Comparison of ENCODE assay signal across 12 cellular contexts in genomic region chr2:183543731-183544130, GRCh38.
DNase-seq lines count a peak whose midpoint lies in the region; ATAC-seq and TF ChIP-seq lines count a peak whose summit lies in the region.
"Had no signal": no experiment of that assay in that cellular context is flagged by ENCODE, and none has a peak within 500 bp of the region (broad histone marks: within the 10 kb centered on the region; RNA-seq: fewer than 3 reads in every experiment).

No MANE protein-coding gene starts in this region.

- TF ChIP-seq CTCF in hepatocyte (IDR thresholded peaks at IDR 0.05; ENCODE audit: poor library complexity), result no peak

- peak; percentile 56 for DNase-seq in hepatocyte (ENCODE audit: low spot score)
- DNase-seq in stimulated activated CD8-positive, alpha-beta memory T cell treated with anti-CD3 and anti-CD28 coated beads, Interleukin-4, amount 100 ng/mL, for 48 hours, result no peak
- no peak for DNase-seq in stimulated activated naive CD4-positive, alpha-beta T cell treated with Interleukin-2 at 50 U/mL for 16 hours (lab: John Stamatoyannopoulos, UW)
- no peak for DNase-seq in NK-92 (lab: John Stamatoyannopoulos, UW; ENCODE audit: unreplicated experiment)
- DNase-seq in NCI-H774 (lab: John Stamatoyannopoulos, UW), result no peak
- DNase-seq: CD8-positive, alpha-beta memory T cell; cortex of kidney; GM23248 had no signal

- no peaks in the 10 kb centered on the region for H3K79me2 ChIP-seq in hepatocyte

- H3K36me3 ChIP-seq in hepatocyte (replicated peaks; ENCODE audit: insufficient read depth, low read depth), result no peaks in the 10 kb centered on the region
- H3K36me3 ChIP-seq: SJSA1 had no signal

- H4K20me1 ChIP-seq in hepatocyte (ENCODE audit: insufficient read depth, poor library complexity, severe bottlenecking), result no peaks in the 10 kb centered on the region

- ATAC-seq in GM18498 (IDR thresholded peaks at IDR 0.05; ENCODE audit: unreplicated experiment) (peak; percentile 78), GM21576 (IDR thresholded peaks at IDR 0.05; ENCODE audit: unreplicated experiment) (peak; percentile 87), HG03457 (IDR thresholded peaks at IDR 0.05; ENCODE audit: unreplicated experiment) (peak; percentile 99)

- WGBS in hepatocyte (ENCODE audit: low lambda C conversion rate, missing lambda C conversion rate), result 44% methylated on average over 7 of the region's 7 CpGs

- no peaks in the 10 kb centered on the region for H3K9me2 ChIP-seq in hepatocyte (replicated peaks; ENCODE audit: insufficient read depth)

- peaks cover 5% of the 10 kb centered on the region for H3K4me1 ChIP-seq in hepatocyte (ENCODE audit: insufficient read depth)
- H3K4me1 ChIP-seq: SJSA1 had no signal

- peak overlapping the region; percentile 36 for H3K4me2 ChIP-seq in hepatocyte

- H3K27me3 ChIP-seq in hepatocyte, result no peaks in the 10 kb centered on the region
- H3K27me3 ChIP-seq: SJSA1 had no signal

- no peaks in the 10 kb centered on the region for H3K9me3 ChIP-seq in hepatocyte (ENCODE audit: low read depth)
- H3K9me3 ChIP-seq: SJSA1 had no signal

- H3K27ac ChIP-seq in hepatocyte, result peak overlapping the region; percentile 85
- H3K27ac ChIP-seq: GM23248, SJSA1 had no signal

- no peak overlapping the region for H3K4me3 ChIP-seq in hepatocyte
- H3K4me3 ChIP-seq: GM23248, SJSA1 had no signal

- H2AFZ ChIP-seq in hepatocyte, result no peak overlapping the region
- H2AFZ ChIP-seq: GM23248 had no signal
